ENCODE assay signal across 1 cellular context in the genomic region with DNA sequence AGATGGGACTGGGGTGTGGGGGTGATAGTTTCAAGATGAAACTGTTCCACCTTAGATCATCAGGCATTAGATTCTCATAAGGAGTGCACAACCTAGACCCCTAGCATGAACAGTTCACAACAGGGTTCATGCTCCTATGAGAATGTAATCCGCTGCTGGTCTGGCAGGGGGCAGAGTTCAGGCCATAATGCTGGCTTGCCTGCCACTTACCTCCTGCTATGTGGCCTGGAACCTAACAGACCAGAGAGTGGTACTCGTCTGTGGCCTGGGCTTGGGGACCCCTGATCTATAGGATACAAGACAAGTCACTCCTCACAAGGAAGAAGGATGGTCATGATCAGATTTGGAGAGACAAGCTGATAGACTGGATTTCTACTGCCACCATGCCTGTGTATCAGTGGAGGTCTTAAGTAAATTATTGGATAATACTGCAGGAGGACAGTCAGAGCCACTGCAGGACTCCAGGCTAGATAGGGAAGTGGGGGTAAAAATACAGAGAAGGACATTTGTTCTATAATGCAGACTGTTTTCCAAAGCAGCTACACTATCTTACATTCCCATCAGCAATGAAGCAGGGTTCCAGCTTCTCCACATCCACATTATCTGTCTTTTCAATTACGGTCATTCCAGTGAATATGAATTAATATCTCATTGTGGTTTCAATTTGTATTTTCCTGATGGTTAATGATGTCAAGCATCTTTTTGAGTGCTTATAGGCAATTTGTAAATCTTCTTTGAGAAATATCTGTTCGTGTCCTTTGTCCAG.
TF ChIP-seq lines count a peak whose summit lies in the region.

No MANE protein-coding gene starts in this region.

TF ChIP-seq in HepG2, 621 proteins besides CTCF, POLR2A, EP300 and RAD21 (continued from another document and continues in another):
- TF ChIP-seq, protein P1, sequence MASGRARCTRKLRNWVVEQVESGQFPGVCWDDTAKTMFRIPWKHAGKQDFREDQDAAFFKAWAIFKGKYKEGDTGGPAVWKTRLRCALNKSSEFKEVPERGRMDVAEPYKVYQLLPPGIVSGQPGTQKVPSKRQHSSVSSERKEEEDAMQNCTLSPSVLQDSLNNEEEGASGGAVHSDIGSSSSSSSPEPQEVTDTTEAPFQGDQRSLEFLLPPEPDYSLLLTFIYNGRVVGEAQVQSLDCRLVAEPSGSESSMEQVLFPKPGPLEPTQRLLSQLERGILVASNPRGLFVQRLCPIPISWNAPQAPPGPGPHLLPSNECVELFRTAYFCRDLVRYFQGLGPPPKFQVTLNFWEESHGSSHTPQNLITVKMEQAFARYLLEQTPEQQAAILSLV (CRISPR knock-in tag; IDR thresholded peaks at IDR 0.05; ENCODE audit: borderline replicate concordance) = no peak
- TF ChIP-seq ZNF317 (CRISPR knock-in tag; IDR thresholded peaks at IDR 0.05) (no peak), SMYD3 (CRISPR knock-in tag; IDR thresholded peaks at IDR 0.05) (no peak), ZFP41 (CRISPR knock-in tag; IDR thresholded peaks at IDR 0.05; ENCODE audit: borderline replicate concordance) (peak; percentile 28; the same call in 1 of the 2 replicates), KDM1A (CRISPR knock-in tag; IDR thresholded peaks at IDR 0.05) (no peak), ZNF891 (CRISPR knock-in tag; IDR thresholded peaks at IDR 0.05) (no peak), RARG (CRISPR knock-in tag; IDR thresholded peaks at IDR 0.05; ENCODE audit: low read depth) (no peak), SMAD9 (CRISPR knock-in tag; IDR thresholded peaks at IDR 0.05) (no peak), EHMT2 (IDR thresholded peaks at IDR 0.05; ENCODE audit: borderline replicate concordance, low read depth, low read length) (no peak), ZNF121 (CRISPR knock-in tag; IDR thresholded peaks at IDR 0.05) (peak; percentile 21; the same call in 1 of the 2 replicates), ZMYM4 (CRISPR knock-in tag; IDR thresholded peaks at IDR 0.05) (peak; percentile 87), ZMYM2 (CRISPR knock-in tag; IDR thresholded peaks at IDR 0.05) (peak; percentile 48; the same call in 1 of the 2 replicates), ATF7-NPFF (CRISPR knock-in tag; IDR thresholded peaks at IDR 0.05; ENCODE audit: low read depth) (0 out of 2 replicates have a peak, but pooled peaks have one; percentile 35), RARA (CRISPR knock-in tag; IDR thresholded peaks at IDR 0.05) (peak; percentile 39; the same call in 1 of the 2 replicates), SCMH1 (CRISPR knock-in tag; IDR thresholded peaks at IDR 0.05; ENCODE audit: borderline replicate concordance) (no peak), NFKBIZ (CRISPR knock-in tag; IDR thresholded peaks at IDR 0.05) (no peak), ONECUT2 (CRISPR knock-in tag; IDR thresholded peaks at IDR 0.05) (no peak), ZC3H13 (CRISPR knock-in tag; IDR thresholded peaks at IDR 0.05) (peak; percentile 59; the same call in 1 of the 2 replicates), CREM (IDR thresholded peaks at IDR 0.05) (no peak), CREM (CRISPR knock-in tag; IDR thresholded peaks at IDR 0.05) (no peak), KLF13 (CRISPR knock-in tag; IDR thresholded peaks at IDR 0.05) (0 out of 2 replicates have a peak, but pooled peaks have one; percentile 51), ZNF776 (CRISPR knock-in tag; IDR thresholded peaks at IDR 0.05) (no peak), MED13 (CRISPR knock-in tag; IDR thresholded peaks at IDR 0.05) (no peak), ZNF543 (CRISPR knock-in tag; IDR thresholded peaks at IDR 0.05) (no peak), ZNF292 (CRISPR knock-in tag; IDR thresholded peaks at IDR 0.05; ENCODE audit: borderline replicate concordance, low read depth) (0 out of 2 replicates have a peak, but pooled peaks have one; percentile 39)
- TF ChIP-seq, protein P2, sequence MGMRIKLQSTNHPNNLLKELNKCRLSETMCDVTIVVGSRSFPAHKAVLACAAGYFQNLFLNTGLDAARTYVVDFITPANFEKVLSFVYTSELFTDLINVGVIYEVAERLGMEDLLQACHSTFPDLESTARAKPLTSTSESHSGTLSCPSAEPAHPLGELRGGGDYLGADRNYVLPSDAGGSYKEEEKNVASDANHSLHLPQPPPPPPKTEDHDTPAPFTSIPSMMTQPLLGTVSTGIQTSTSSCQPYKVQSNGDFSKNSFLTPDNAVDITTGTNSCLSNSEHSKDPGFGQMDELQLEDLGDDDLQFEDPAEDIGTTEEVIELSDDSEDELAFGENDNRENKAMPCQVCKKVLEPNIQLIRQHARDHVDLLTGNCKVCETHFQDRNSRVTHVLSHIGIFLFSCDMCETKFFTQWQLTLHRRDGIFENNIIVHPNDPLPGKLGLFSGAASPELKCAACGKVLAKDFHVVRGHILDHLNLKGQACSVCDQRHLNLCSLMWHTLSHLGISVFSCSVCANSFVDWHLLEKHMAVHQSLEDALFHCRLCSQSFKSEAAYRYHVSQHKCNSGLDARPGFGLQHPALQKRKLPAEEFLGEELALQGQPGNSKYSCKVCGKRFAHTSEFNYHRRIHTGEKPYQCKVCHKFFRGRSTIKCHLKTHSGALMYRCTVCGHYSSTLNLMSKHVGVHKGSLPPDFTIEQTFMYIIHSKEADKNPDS (CRISPR knock-in tag; IDR thresholded peaks at IDR 0.05) = no peak
- TF ChIP-seq, protein P3, sequence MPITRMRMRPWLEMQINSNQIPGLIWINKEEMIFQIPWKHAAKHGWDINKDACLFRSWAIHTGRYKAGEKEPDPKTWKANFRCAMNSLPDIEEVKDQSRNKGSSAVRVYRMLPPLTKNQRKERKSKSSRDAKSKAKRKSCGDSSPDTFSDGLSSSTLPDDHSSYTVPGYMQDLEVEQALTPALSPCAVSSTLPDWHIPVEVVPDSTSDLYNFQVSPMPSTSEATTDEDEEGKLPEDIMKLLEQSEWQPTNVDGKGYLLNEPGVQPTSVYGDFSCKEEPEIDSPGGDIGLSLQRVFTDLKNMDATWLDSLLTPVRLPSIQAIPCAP (CRISPR knock-in tag; IDR thresholded peaks at IDR 0.05; ENCODE audit: low read depth) = no peak
- TF ChIP-seq, protein P4, sequence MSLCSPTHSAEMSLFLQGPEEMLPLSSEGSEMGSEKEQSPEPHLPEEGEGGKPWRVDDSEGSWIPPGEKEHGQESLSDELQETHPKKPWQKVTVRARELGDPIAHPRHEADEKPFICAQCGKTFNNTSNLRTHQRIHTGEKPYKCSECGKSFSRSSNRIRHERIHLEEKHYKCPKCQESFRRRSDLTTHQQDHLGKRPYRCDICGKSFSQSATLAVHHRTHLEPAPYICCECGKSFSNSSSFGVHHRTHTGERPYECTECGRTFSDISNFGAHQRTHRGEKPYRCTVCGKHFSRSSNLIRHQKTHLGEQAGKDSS (CRISPR knock-in tag; IDR thresholded peaks at IDR 0.05; ENCODE audit: borderline replicate concordance, low read depth) = 0 out of 2 replicates have a peak, but pooled peaks have one; percentile 36
- TF ChIP-seq, protein P5, sequence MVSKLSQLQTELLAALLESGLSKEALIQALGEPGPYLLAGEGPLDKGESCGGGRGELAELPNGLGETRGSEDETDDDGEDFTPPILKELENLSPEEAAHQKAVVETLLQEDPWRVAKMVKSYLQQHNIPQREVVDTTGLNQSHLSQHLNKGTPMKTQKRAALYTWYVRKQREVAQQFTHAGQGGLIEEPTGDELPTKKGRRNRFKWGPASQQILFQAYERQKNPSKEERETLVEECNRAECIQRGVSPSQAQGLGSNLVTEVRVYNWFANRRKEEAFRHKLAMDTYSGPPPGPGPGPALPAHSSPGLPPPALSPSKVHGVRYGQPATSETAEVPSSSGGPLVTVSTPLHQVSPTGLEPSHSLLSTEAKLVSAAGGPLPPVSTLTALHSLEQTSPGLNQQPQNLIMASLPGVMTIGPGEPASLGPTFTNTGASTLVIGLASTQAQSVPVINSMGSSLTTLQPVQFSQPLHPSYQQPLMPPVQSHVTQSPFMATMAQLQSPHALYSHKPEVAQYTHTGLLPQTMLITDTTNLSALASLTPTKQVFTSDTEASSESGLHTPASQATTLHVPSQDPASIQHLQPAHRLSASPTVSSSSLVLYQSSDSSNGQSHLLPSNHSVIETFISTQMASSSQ (IDR thresholded peaks at IDR 0.05; ENCODE audit: low read depth) = no peak
- TF ChIP-seq, protein P5 (CRISPR knock-in tag; IDR thresholded peaks at IDR 0.05; ENCODE audit: borderline replicate concordance) = no peak; the same call in 1 of the 2 replicates
- TF ChIP-seq, protein P6, sequence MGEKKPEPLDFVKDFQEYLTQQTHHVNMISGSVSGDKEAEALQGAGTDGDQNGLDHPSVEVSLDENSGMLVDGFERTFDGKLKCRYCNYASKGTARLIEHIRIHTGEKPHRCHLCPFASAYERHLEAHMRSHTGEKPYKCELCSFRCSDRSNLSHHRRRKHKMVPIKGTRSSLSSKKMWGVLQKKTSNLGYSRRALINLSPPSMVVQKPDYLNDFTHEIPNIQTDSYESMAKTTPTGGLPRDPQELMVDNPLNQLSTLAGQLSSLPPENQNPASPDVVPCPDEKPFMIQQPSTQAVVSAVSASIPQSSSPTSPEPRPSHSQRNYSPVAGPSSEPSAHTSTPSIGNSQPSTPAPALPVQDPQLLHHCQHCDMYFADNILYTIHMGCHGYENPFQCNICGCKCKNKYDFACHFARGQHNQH (CRISPR knock-in tag; IDR thresholded peaks at IDR 0.05) = peak; percentile 50; the same call in 1 of the 2 replicates
- TF ChIP-seq, protein P7, sequence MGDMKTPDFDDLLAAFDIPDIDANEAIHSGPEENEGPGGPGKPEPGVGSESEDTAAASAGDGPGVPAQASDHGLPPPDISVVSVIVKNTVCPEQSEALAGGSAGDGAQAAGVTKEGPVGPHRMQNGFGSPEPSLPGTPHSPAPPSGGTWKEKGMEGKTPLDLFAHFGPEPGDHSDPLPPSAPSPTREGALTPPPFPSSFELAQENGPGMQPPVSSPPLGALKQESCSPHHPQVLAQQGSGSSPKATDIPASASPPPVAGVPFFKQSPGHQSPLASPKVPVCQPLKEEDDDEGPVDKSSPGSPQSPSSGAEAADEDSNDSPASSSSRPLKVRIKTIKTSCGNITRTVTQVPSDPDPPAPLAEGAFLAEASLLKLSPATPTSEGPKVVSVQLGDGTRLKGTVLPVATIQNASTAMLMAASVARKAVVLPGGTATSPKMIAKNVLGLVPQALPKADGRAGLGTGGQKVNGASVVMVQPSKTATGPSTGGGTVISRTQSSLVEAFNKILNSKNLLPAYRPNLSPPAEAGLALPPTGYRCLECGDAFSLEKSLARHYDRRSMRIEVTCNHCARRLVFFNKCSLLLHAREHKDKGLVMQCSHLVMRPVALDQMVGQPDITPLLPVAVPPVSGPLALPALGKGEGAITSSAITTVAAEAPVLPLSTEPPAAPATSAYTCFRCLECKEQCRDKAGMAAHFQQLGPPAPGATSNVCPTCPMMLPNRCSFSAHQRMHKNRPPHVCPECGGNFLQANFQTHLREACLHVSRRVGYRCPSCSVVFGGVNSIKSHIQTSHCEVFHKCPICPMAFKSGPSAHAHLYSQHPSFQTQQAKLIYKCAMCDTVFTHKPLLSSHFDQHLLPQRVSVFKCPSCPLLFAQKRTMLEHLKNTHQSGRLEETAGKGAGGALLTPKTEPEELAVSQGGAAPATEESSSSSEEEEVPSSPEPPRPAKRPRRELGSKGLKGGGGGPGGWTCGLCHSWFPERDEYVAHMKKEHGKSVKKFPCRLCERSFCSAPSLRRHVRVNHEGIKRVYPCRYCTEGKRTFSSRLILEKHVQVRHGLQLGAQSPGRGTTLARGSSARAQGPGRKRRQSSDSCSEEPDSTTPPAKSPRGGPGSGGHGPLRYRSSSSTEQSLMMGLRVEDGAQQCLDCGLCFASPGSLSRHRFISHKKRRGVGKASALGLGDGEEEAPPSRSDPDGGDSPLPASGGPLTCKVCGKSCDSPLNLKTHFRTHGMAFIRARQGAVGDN (CRISPR knock-in tag; IDR thresholded peaks at IDR 0.05) = peak; percentile 33; the same call in 1 of the 2 replicates
- TF ChIP-seq, protein P8, sequence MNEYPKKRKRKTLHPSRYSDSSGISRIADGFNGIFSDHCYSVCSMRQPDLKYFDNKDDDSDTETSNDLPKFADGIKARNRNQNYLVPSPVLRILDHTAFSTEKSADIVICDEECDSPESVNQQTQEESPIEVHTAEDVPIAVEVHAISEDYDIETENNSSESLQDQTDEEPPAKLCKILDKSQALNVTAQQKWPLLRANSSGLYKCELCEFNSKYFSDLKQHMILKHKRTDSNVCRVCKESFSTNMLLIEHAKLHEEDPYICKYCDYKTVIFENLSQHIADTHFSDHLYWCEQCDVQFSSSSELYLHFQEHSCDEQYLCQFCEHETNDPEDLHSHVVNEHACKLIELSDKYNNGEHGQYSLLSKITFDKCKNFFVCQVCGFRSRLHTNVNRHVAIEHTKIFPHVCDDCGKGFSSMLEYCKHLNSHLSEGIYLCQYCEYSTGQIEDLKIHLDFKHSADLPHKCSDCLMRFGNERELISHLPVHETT (CRISPR knock-in tag; conservative IDR thresholded peaks at IDR 0.05) = no peak
- TF ChIP-seq, protein P9, sequence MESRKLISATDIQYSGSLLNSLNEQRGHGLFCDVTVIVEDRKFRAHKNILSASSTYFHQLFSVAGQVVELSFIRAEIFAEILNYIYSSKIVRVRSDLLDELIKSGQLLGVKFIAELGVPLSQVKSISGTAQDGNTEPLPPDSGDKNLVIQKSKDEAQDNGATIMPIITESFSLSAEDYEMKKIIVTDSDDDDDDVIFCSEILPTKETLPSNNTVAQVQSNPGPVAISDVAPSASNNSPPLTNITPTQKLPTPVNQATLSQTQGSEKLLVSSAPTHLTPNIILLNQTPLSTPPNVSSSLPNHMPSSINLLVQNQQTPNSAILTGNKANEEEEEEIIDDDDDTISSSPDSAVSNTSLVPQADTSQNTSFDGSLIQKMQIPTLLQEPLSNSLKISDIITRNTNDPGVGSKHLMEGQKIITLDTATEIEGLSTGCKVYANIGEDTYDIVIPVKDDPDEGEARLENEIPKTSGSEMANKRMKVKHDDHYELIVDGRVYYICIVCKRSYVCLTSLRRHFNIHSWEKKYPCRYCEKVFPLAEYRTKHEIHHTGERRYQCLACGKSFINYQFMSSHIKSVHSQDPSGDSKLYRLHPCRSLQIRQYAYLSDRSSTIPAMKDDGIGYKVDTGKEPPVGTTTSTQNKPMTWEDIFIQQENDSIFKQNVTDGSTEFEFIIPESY (CRISPR knock-in tag; IDR thresholded peaks at IDR 0.05) = peak; percentile 62
- TF ChIP-seq, protein P10, sequence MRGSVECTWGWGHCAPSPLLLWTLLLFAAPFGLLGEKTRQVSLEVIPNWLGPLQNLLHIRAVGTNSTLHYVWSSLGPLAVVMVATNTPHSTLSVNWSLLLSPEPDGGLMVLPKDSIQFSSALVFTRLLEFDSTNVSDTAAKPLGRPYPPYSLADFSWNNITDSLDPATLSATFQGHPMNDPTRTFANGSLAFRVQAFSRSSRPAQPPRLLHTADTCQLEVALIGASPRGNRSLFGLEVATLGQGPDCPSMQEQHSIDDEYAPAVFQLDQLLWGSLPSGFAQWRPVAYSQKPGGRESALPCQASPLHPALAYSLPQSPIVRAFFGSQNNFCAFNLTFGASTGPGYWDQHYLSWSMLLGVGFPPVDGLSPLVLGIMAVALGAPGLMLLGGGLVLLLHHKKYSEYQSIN (CRISPR knock-in tag; IDR thresholded peaks at IDR 0.05; ENCODE audit: borderline replicate concordance) = no peak
